Comparison of ENCODE assay signal across 12 cellular contexts in the genomic region with DNA sequence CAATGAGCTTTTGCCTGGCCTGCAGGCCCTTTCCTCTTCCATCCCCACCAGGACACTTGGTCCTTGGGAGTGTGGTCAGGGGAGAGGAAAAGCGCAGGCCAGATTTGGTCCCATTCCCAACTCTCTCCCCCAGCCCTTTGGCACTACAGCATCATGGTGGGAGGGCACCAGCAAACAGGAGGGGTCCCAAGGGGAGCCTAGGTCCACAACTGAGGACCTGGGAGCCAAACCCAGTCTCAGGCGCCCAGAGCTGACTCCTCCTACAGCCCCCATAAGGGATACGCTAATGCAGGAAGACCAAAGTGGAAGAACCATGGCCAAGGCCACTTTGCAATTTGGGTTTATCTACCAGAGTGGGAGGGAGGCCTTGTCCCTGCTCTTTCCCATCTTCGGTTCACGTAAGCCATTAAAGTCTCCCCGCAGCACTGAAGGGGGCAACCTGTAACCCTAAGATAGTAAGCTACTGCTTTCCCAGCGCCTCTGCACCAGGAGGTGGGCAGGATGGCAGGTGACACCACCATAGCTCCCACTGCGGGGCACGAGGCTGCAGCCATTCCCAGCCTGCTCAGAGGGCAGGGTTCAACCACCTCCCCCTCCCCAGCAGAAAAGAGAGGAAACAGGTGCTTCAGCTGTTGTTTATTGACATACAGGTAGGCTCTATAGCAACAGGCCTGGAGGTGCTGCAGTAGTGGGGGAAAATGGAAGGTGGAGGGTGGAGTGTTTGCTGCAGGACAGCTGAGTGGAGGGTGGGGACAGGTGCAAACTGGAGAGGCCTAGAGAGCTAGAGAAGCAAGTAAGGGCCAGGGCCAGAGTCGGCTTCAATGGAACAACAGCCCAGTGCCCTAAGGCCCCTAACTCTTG. TPM values are rescaled to one million over a fixed set of nuclear protein-coding genes. Genes with fewer than 3 reads are reported as not detected.
A peak's percentile ranks its signal among the peaks of the same experiment; 100 is the strongest.
DNase-seq lines count a peak whose midpoint lies in the region; ATAC-seq, FAIRE-seq and TF ChIP-seq lines count a peak whose summit lies in the region.
"Had no signal": no experiment of that assay in that cellular context is flagged by ENCODE, and none has a peak within 500 bp of the region (broad histone marks: within the 10 kb centered on the region; RNA-seq: fewer than 3 reads in every experiment).

No MANE protein-coding gene starts in this region.

- H3K79me2 ChIP-seq in K562 (ENCODE audit: control insufficient read depth, insufficient read depth, low read length), result no peaks in the 10 kb centered on the region

- H3K27ac ChIP-seq in K562 (ENCODE audit: extremely low read depth, low read depth, low read length) (no peak overlapping the region), SJCRH30 (no peak overlapping the region)

- H3K36me3 ChIP-seq in K562 (ENCODE audit: control insufficient read depth, insufficient read depth, low read length) (peaks cover 58% of the 10 kb centered on the region), SJCRH30 (peaks cover 59% of the 10 kb centered on the region)

- peaks cover 24% of the 10 kb centered on the region for H3K4me1 Mint-ChIP-seq in activated T-cell treated with anti-CD3 and anti-CD28 coated beads, Interleukin-2, amount 50 U/mL, for 24 hours (ENCODE audit: low read depth)

- H3K9me3 ChIP-seq in K562 (replicated peaks; ENCODE audit: control insufficient read depth, insufficient read depth, low read depth, low read length), result no peaks in the 10 kb centered on the region
- H3K9me3 ChIP-seq in SJCRH30 (replicated peaks), result no peaks in the 10 kb centered on the region
- H3K9me3 ChIP-seq: BE2C had no signal

- H3K9me1 ChIP-seq in K562 (ENCODE audit: control insufficient read depth, insufficient read depth, low read length), result no peaks in the 10 kb centered on the region

- ATAC-seq in K562, result no peak
- ATAC-seq in stimulated activated naive CD8-positive, alpha-beta T cell treated with anti-CD3 and anti-CD28 coated beads, Interleukin-15, Interleukin-2, amounts not matched to agents 100 U/mL and 50 U/mL, for 24 hours, result no peak

- H3K9me3 Mint-ChIP-seq in activated T-cell treated with anti-CD3 and anti-CD28 coated beads, Interleukin-2, amount 50 U/mL, for 24 hours, result no peaks in the 10 kb centered on the region

- no peak for TF ChIP-seq RAD21 in K562 (CRISPR knock-in tag; conservative IDR thresholded peaks at IDR 0.05 in 1 of 2, IDR thresholded peaks at IDR 0.05 in 1 of 2)

- H3K4me1 ChIP-seq in K562 (replicated peaks in 1 of 2; ENCODE audit: control insufficient read depth in 2 of 2, insufficient read depth in 2 of 2, low read length in 2 of 2), result peaks cover 5 to 13% of the 10 kb centered on the region in 2 experiments; a peak in 4 of 5 replicates
- peaks cover 24% of the 10 kb centered on the region for H3K4me1 ChIP-seq in SJCRH30

- no peak overlapping the region for H3K9ac ChIP-seq in K562 (ENCODE audit: insufficient read depth in 1 of 2, low read depth in 2 of 2, low read length in 2 of 2)

- in situ Hi-C loops in K562 (cut with MboI), result no loop called here

- 88% methylated on average over 8 of the region's 10 CpGs for WGBS in K562 (ENCODE audit: insufficient coverage, low coverage, missing lambda C conversion rate)

- intact Hi-C loops in K562 (cut with micrococcal nuclease), result loop anchor here (1.0 kb wide), 1 partner anchor 88 kb away; no protein-coding TSS in a partner anchor

- no TSS peak for BruUV-seq in K562 (replicated peaks; lab: Mats Ljungman, UMichigan)

- H3K36me3 Mint-ChIP-seq in activated T-cell treated with anti-CD3 and anti-CD28 coated beads, Interleukin-2, amount 50 U/mL, for 24 hours (ENCODE audit: low read depth), result peaks cover 59% of the 10 kb centered on the region

- FAIRE-seq in K562 (lab: Jason Lieb, UNC) (no peak), urothelium cell line (lab: Jason Lieb, UNC) (no peak)
- FAIRE-seq: colon had no signal

- CTCF ChIA-PET in K562 (lab: Yijun Ruan, JAX; ENCODE audit: low intra/inter-chr PET ratio), result no interaction called here

- no peak overlapping the region for H3K4me2 ChIP-seq in K562 (ENCODE audit: insufficient read depth, low read length)

- peaks cover 24% of the 10 kb centered on the region for H3K27me3 Mint-ChIP-seq in activated T-cell treated with anti-CD3 and anti-CD28 coated beads, Interleukin-2, amount 50 U/mL, for 24 hours

- H3K27me3 ChIP-seq in K562 (ENCODE audit: control insufficient read depth in 2 of 2, insufficient read depth in 2 of 2, low read length in 2 of 2) (no peaks in the 10 kb centered on the region), SJCRH30 (no peaks in the 10 kb centered on the region)
- H3K27me3 ChIP-seq: BE2C had no signal

- H3K4me3 ChIP-seq in K562 (no peak overlapping the region), SJCRH30 (no peak overlapping the region)

- no peak for TF ChIP-seq CTCF in K562 (IDR thresholded peaks at IDR 0.05 in 2 of 3, conservative IDR thresholded peaks at IDR 0.05 in 1 of 3; ENCODE audit: insufficient read depth in 2 of 3, low read depth in 1 of 3, low read length in 3 of 3)

- peak; percentile 71 for TF ChIP-seq POLR2A in K562 (conservative IDR thresholded peaks at IDR 0.05)

- peak overlapping the region; percentile 79 for H3K27ac Mint-ChIP-seq in activated T-cell treated with anti-CD3 and anti-CD28 coated beads, Interleukin-2, amount 50 U/mL, for 24 hours

- H3K4me3 Mint-ChIP-seq in activated T-cell treated with anti-CD3 and anti-CD28 coated beads, Interleukin-2, amount 50 U/mL, for 24 hours, result peak overlapping the region; percentile 56

- peaks cover 17% of the 10 kb centered on the region for H4K20me1 ChIP-seq in K562 (replicated peaks; ENCODE audit: control insufficient read depth, insufficient read depth, low read length)

- H2AFZ ChIP-seq in K562 (ENCODE audit: low read depth, low read length), result no peak overlapping the region

- POLR2A ChIA-PET in K562 (lab: Yijun Ruan, JAX), result interaction anchor here (0.9 kb wide), 1 partner anchor 86 kb away, joined by 3 read pairs; no protein-coding TSS in a partner anchor

- peak; percentile 47 for DNase-seq in activated T-cell treated with anti-CD3 and anti-CD28 coated beads, Interleukin-2, amount 50 U/mL, for 24 hours
- no peak for DNase-seq in activated T-cell treated with anti-CD3 and anti-CD28 coated beads, Interleukin-2, amount 50 U/mL, for 1 hour
- DNase-seq in NCI-H146 treated with DMSO at 0.1 percent for 48 hours (lab: John Stamatoyannopoulos, UW; ENCODE audit: unreplicated experiment), result peak; percentile 82
- DNase-seq in K562 (ENCODE audit: extremely low read depth in 1 of 4, low spot score in 3 of 4), result no peak
- DNase-seq in stimulated activated naive CD8-positive, alpha-beta T cell treated with anti-CD3 and anti-CD28 coated beads, Interleukin-15, Interleukin-2, amounts not matched to agents 100 U/mL and 50 U/mL, for 24 hours, result peak; percentile 15
- no peak for DNase-seq in urothelium cell line (ENCODE audit: low spot score)
- DNase-seq in dedifferentiated amniotic fluid mesenchymal stem cell (ENCODE audit: extremely low spot score), result no peak
- DNase-seq in SJCRH30, result no peak
- DNase-seq: GOT3 had no signal

- no peak for TF ChIP-seq EP300 in K562 (IDR thresholded peaks at IDR 0.05; ENCODE audit: low read length)

TF ChIP-seq in K562, 482 proteins besides CTCF, POLR2A, EP300 and RAD21 (continues in another document):
- TF ChIP-seq ARID2 (IDR thresholded peaks at IDR 0.05), result no peak
- TF ChIP-seq ZNF175 (CRISPR knock-in tag; IDR thresholded peaks at IDR 0.05; ENCODE audit: low read depth), result no peak

RNA-seq across cellular contexts. Expression of a gene that starts 1.1 kb away (rescaled TPM):
- 0.28 TPM in 1 of 2 replicates, not detected in the other for total RNA-seq in K562 (2011; cell fraction: chromatin; rRNA removed; ENCODE audit: low replicate concordance)
- 0.17 and 0.26 TPM in 2 replicates for total RNA-seq in K562 (2011; cell fraction: nucleolus; rRNA removed)
- total RNA-seq in K562 (2011; cell fraction: nucleoplasm; rRNA removed), result 0.15 TPM in 1 of 2 replicates, not detected in the other
- total RNA-seq in K562 (2014; rRNA removed) (not detected in 2 replicates), K562 (2014; rRNA removed; fragmentation: Illumina TruSeq; extraction: Trizol) (not detected in 2 replicates), K562 (2015; rRNA removed; fragmentation: Illumina TruSeq; extraction: Trizol) (not detected in 2 replicates), K562 (2021) (not detected in 2 replicates)
- polyA plus RNA-seq in K562 (2011; rRNA removed) (0.14 and 0.22 TPM in 2 replicates), K562 (2014; fragmentation: Illumina TruSeq; extraction: Trizol) (not detected in 2 replicates), K562 (2014; fragmentation: Nextera tagmentation; extraction: Ambion mirVana) (not detected), K562 (2014; rRNA removed) (0.08 TPM in 1 of 2 replicates, not detected in the other)
- polyA plus RNA-seq in K562 (2011; cell fraction: cytosol; rRNA removed), result 0.03 and 0.16 TPM in 2 replicates
- 0.14 and 1.1 TPM in 2 replicates for polyA plus RNA-seq in K562 (2011; cell fraction: nucleus; rRNA removed)
- polyA plus RNA-seq in K562 (2012), result not detected in 2 replicates
- 0.14 TPM in 1 of 2 replicates, not detected in the other for polyA minus RNA-seq in K562 (2011; rRNA and poly(A)+ RNA removed)
- not detected in 2 replicates for polyA minus RNA-seq in K562 (2011; cell fraction: cytosol; rRNA and poly(A)+ RNA removed)
- polyA minus RNA-seq in K562 (2011; cell fraction: nucleus; rRNA and poly(A)+ RNA removed), result 0.40 TPM in 1 of 2 replicates, not detected in the other
- total RNA-seq in SJCRH30 (2014; rRNA removed; shearing (Covaris generic)), result 0.35 TPM in 1 of 2 replicates, not detected in the other
- total RNA-seq: glomerular endothelial cell had no signal

RNA-seq across cellular contexts. Expression of a gene that starts 32.4 kb away (rescaled TPM):
- total RNA-seq in K562 (2011; cell fraction: chromatin; rRNA removed; ENCODE audit: low replicate concordance), result 776 and 1,084 TPM in 2 replicates
- total RNA-seq in K562 (2011; cell fraction: nucleolus; rRNA removed), result 622 and 649 TPM in 2 replicates
- 690 and 711 TPM in 2 replicates for total RNA-seq in K562 (2011; cell fraction: nucleoplasm; rRNA removed)
- total RNA-seq in K562 (2014; rRNA removed) (368 and 422 TPM in 2 replicates), K562 (2014; rRNA removed; fragmentation: Illumina TruSeq; extraction: Trizol) (309 and 338 TPM in 2 replicates), K562 (2015; rRNA removed; fragmentation: Illumina TruSeq; extraction: Trizol) (472 and 481 TPM in 2 replicates), K562 (2021) (466 and 471 TPM in 2 replicates)
- polyA plus RNA-seq in K562 (2011; rRNA removed) (825 and 845 TPM in 2 replicates), K562 (2014; fragmentation: Illumina TruSeq; extraction: Trizol) (507 and 521 TPM in 2 replicates), K562 (2014; fragmentation: Nextera tagmentation; extraction: Ambion mirVana) (100 to 1,000 TPM; 140 to 308 TPM), K562 (2014; rRNA removed) (383 and 417 TPM in 2 replicates)
- polyA plus RNA-seq in K562 (2011; cell fraction: cytosol; rRNA removed), result 818 and 936 TPM in 2 replicates
- 810 and 976 TPM in 2 replicates for polyA plus RNA-seq in K562 (2011; cell fraction: nucleus; rRNA removed)
- 655 and 840 TPM in 2 replicates for polyA plus RNA-seq in K562 (2012)
- polyA minus RNA-seq in K562 (2011; rRNA and poly(A)+ RNA removed), result 1,620 and 1,672 TPM in 2 replicates
- polyA minus RNA-seq in K562 (2011; cell fraction: cytosol; rRNA and poly(A)+ RNA removed), result 474 and 637 TPM in 2 replicates
- 388 and 642 TPM in 2 replicates for polyA minus RNA-seq in K562 (2011; cell fraction: nucleus; rRNA and poly(A)+ RNA removed)
- 1,855 and 1,858 TPM in 2 replicates for total RNA-seq in SJCRH30 (2014; rRNA removed; shearing (Covaris generic))

Comparison
In these comparisons a context has a peak if more than half of its experiments do, and no peak if none do; other contexts are left out.
1. DNase-seq: peak in activated T-cell treated with anti-CD3 and anti-CD28 coated beads, Interleukin-2, amount 50 U/mL, for 24 hours (single experiment), NCI-H146 treated with DMSO at 0.1 percent for 48 hours (single experiment) and stimulated activated naive CD8-positive, alpha-beta T cell treated with anti-CD3 and anti-CD28 coated beads, Interleukin-15, Interleukin-2, amounts not matched to agents 100 U/mL and 50 U/mL, for 24 hours (single experiment); none in activated T-cell treated with anti-CD3 and anti-CD28 coated beads, Interleukin-2, amount 50 U/mL, for 1 hour (single experiment), K562 (0 of 4), urothelium cell line (single experiment), dedifferentiated amniotic fluid mesenchymal stem cell (single experiment) and SJCRH30 (0 of 2).